ENCODE assay signal across 1 cellular context in genomic region chr20:52783769-52784168, GRCh38.
TF ChIP-seq lines count a peak whose summit lies in the region.

No MANE protein-coding gene starts in this region.

TF ChIP-seq in GM23338, 12 proteins besides CTCF, POLR2A, EP300 and RAD21 (continued from another document):
- no peak for TF ChIP-seq ETS1 (IDR thresholded peaks at IDR 0.05)
